Comparison of ENCODE assay signal across 16 cellular contexts in the genomic region with DNA sequence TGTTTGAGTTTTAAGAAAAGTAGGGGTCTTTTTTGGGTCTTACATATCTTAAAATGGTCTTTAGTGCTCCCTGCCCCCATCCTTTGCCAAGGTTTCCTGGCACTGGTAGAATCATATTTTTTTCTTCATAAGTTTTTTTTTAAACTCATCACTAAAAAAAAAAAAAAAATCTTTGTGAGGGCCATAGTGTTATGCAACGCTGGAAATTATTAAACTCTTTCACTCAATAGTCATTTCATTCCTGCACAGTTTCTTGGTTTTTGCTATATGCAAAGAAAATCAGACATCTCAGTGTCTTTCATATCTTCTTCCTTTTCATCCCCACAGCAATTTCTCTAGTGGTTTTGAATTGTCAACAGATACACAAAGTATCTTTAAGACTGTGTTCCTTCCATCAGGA.
DNase-seq lines count a peak whose midpoint lies in the region; ATAC-seq and TF ChIP-seq lines count a peak whose summit lies in the region.
"Had no signal": no experiment of that assay in that cellular context is flagged by ENCODE, and none has a peak within 500 bp of the region (broad histone marks: within the 10 kb centered on the region; RNA-seq: fewer than 3 reads in every experiment).

No MANE protein-coding gene starts in this region.

- H3K4me1 ChIP-seq in mammary epithelial cell (ENCODE audit: insufficient read depth, low read length) (no peaks in the 10 kb centered on the region), tibial nerve (peaks cover 0 to 5% (median 2%) of the 10 kb centered on the region in 4 donors)
- H3K4me1 ChIP-seq: Peyer's patch, suprapubic skin had no signal

- POLR2A ChIA-PET in activated B cell treated with CpG ODN at 0.5 μM for 24 hours (lab: Charles Lee), result interaction anchor here (0.8 to 15.8 kb wide), 9 partner anchors 13 to 96 kb away, joined by 4 to 203 read pairs (median 34); a partner anchor contains a TSS

- no peak for TF ChIP-seq POLR2A in tibial nerve (IDR thresholded peaks at IDR 0.05)

- peaks cover 82% of the 10 kb centered on the region for H3K4me1 Mint-ChIP-seq in activated B cell treated with CpG ODN at 0.5 μM for 24 hours
- H3K4me1 Mint-ChIP-seq: activated CD4-positive, alpha-beta T cell treated with anti-CD3 and anti-CD28 coated beads, Interleukin-2, amount 10 ng/mL, durations not matched to agents 24 days and 14 days had no signal

- no peak overlapping the region for H3K4me2 ChIP-seq in mammary epithelial cell (ENCODE audit: insufficient read depth, low read depth, low read length)

- H3K79me2 ChIP-seq in mammary epithelial cell (ENCODE audit: insufficient read depth, low read length), result no peaks in the 10 kb centered on the region

- H3K36me3 ChIP-seq in mammary epithelial cell (ENCODE audit: insufficient read depth, low read length), result no peaks in the 10 kb centered on the region
- H3K36me3 ChIP-seq in tibial nerve, result no peaks in the 10 kb centered on the region
- H3K36me3 ChIP-seq: neutrophil, Peyer's patch, suprapubic skin had no signal

- no peak overlapping the region for H2AFZ ChIP-seq in mammary epithelial cell (ENCODE audit: low read depth, low read length)

- in situ Hi-C loops in mammary epithelial cell (cut with MboI; ENCODE audit: low sequenced_read_pairs in 2 of 2), result no loop called here

- H3K27me3 ChIP-seq in mammary epithelial cell (ENCODE audit: insufficient read depth, low read length) (no peaks in the 10 kb centered on the region), tibial nerve (no peaks in the 10 kb centered on the region)
- H3K27me3 ChIP-seq: neutrophil, Peyer's patch, suprapubic skin had no signal

- DNase-seq in activated B cell treated with CpG ODN at 0.5 μM for 24 hours (no peak), NCI-H1436 (lab: John Stamatoyannopoulos, UW) (no peak), mammary epithelial cell (no peak), tibial nerve (ENCODE audit: low spot score in 2 of 2) (no peak)
- no peak for DNase-seq in stimulated activated naive CD4-positive, alpha-beta T cell (lab: John Stamatoyannopoulos, UW)
- DNase-seq: activated CD4-positive, alpha-beta T cell treated with anti-CD3 and anti-CD28 coated beads, Interleukin-2, amount 10 ng/mL, durations not matched to agents 24 days and 14 days; DMS79 treated with DMSO at 0.1 percent for 48 hours; NCI-H446 treated with DMSO at 0.1 percent for 48 hours; Peyer's patch; T-helper 17 cell had no signal

- 73% methylated on average over 1 of the region's 1 CpG for WGBS in mammary epithelial cell (ENCODE audit: low coverage, missing lambda C conversion rate)
- 40 to 46% methylated on average over 1 of the region's 1 CpG for WGBS in tibial nerve, 2 donors

- H3K27ac ChIP-seq in mammary epithelial cell (ENCODE audit: insufficient read depth, low read depth, low read length) (no peak overlapping the region), tibial nerve (no peak overlapping the region)
- H3K27ac ChIP-seq: neutrophil, suprapubic skin had no signal

- TF ChIP-seq CTCF in activated B cell treated with CpG ODN at 0.5 μM for 24 hours (IDR thresholded peaks at IDR 0.05) (no peak), mammary epithelial cell (conservative IDR thresholded peaks at IDR 0.05 in 1 of 2, IDR thresholded peaks at IDR 0.05 in 1 of 2; ENCODE audit: extremely low read depth in 1 of 2, insufficient read depth in 1 of 2, low read depth in 1 of 2, low read length in 2 of 2) (no peak), tibial nerve (IDR thresholded peaks at IDR 0.05) (no peak)

- no peaks in the 10 kb centered on the region for H3K9me3 ChIP-seq in mammary epithelial cell (replicated peaks; ENCODE audit: insufficient read depth, low read length)
- H3K9me3 ChIP-seq in tibial nerve, result no peaks in the 10 kb centered on the region
- H3K9me3 ChIP-seq: neutrophil, Peyer's patch, suprapubic skin had no signal

- H3K9ac ChIP-seq in mammary epithelial cell (ENCODE audit: insufficient read depth, low read length), result no peak overlapping the region

- CTCF ChIA-PET in activated B cell treated with CpG ODN at 0.5 μM for 24 hours (lab: Charles Lee) (interaction anchor here (1.2 to 8.0 kb wide), 6 partner anchors 13 to 92 kb away, joined by 3 to 71 read pairs (median 44); no protein-coding TSS in a partner anchor), mammary epithelial cell (lab: Charles Lee; ENCODE audit: low non-redundant PET) (no interaction called here)

- no peaks in the 10 kb centered on the region for H4K20me1 ChIP-seq in mammary epithelial cell (ENCODE audit: insufficient read depth, low read length)

- no peak for TF ChIP-seq EP300 in tibial nerve (IDR thresholded peaks at IDR 0.05)

- H3K36me3 Mint-ChIP-seq in activated B cell treated with CpG ODN at 0.5 μM for 24 hours (ENCODE audit: low read depth), result peaks cover 37% of the 10 kb centered on the region

- H3K9me3 Mint-ChIP-seq in activated B cell treated with CpG ODN at 0.5 μM for 24 hours, result peaks cover 3% of the 10 kb centered on the region
- H3K9me3 Mint-ChIP-seq: activated CD4-positive, alpha-beta T cell treated with anti-CD3 and anti-CD28 coated beads, Interleukin-2, amount 10 ng/mL, durations not matched to agents 24 days and 14 days; activated T-helper 1 cell treated with anti-CD3 and anti-CD28 coated beads, Interleukin-12 subunit alpha, Interleukin-12 subunit beta, Interleukin-2, Interleukin-4 antibody, amounts not matched to agents 30 ng/mL and 10 ng/mL and 1 ng/mL, durations not matched to agents 14 hours and 24 hours and 36 hours had no signal

- dilution Hi-C loops in mammary epithelial cell (cut with HindIII; ENCODE audit: low sequenced_read_pairs), result no loop called here

- H3K27ac Mint-ChIP-seq in activated B cell treated with CpG ODN at 0.5 μM for 24 hours, result peak overlapping the region; percentile 92
- H3K27ac Mint-ChIP-seq: activated CD4-positive, alpha-beta T cell treated with anti-CD3 and anti-CD28 coated beads, Interleukin-2, amount 10 ng/mL, durations not matched to agents 24 days and 14 days; activated T-helper 1 cell treated with anti-CD3 and anti-CD28 coated beads, Interleukin-12 subunit alpha, Interleukin-12 subunit beta, Interleukin-2, Interleukin-4 antibody, amounts not matched to agents 30 ng/mL and 10 ng/mL and 1 ng/mL, durations not matched to agents 14 hours and 24 hours and 36 hours; T-helper 17 cell had no signal

- ATAC-seq in GM18907 (IDR thresholded peaks at IDR 0.05; ENCODE audit: unreplicated experiment) (peak; percentile 53), GM21717 (IDR thresholded peaks at IDR 0.05; ENCODE audit: unreplicated experiment) (peak; percentile 35), HG03103 (IDR thresholded peaks at IDR 0.05; ENCODE audit: low read depth, unreplicated experiment) (peak; percentile 25), activated B cell treated with CpG ODN at 0.5 μM for 24 hours (ENCODE audit: low read depth) (peak; percentile 3)
- ATAC-seq: T-helper 17 cell had no signal

- BruUV-seq in mammary epithelial cell (replicated peaks; lab: Mats Ljungman, UMichigan), result no TSS peak

- H3K4me3 Mint-ChIP-seq in activated B cell treated with CpG ODN at 0.5 μM for 24 hours, result peak overlapping the region; percentile 61
- H3K4me3 Mint-ChIP-seq: activated CD4-positive, alpha-beta T cell treated with anti-CD3 and anti-CD28 coated beads, Interleukin-2, amount 10 ng/mL, durations not matched to agents 24 days and 14 days; activated T-helper 1 cell treated with anti-CD3 and anti-CD28 coated beads, Interleukin-12 subunit alpha, Interleukin-12 subunit beta, Interleukin-2, Interleukin-4 antibody, amounts not matched to agents 30 ng/mL and 10 ng/mL and 1 ng/mL, durations not matched to agents 14 hours and 24 hours and 36 hours; T-helper 17 cell had no signal

- no peaks in the 10 kb centered on the region for H3K27me3 Mint-ChIP-seq in activated B cell treated with CpG ODN at 0.5 μM for 24 hours
- H3K27me3 Mint-ChIP-seq: activated CD4-positive, alpha-beta T cell treated with anti-CD3 and anti-CD28 coated beads, Interleukin-2, amount 10 ng/mL, durations not matched to agents 24 days and 14 days had no signal

- H3K4me3 ChIP-seq in mammary epithelial cell (replicated peaks in 1 of 3; ENCODE audit: insufficient read depth in 1 of 3, low read depth in 2 of 3, low read length in 3 of 3) (no peak overlapping the region), tibial nerve (no peak overlapping the region)
- H3K4me3 ChIP-seq: Peyer's patch, suprapubic skin had no signal

- intact Hi-C loops in activated B cell treated with CpG ODN at 0.5 μM for 24 hours (cut with micrococcal nuclease) (loop anchor here (1.0 kb wide), 1 partner anchor 91 kb away; no protein-coding TSS in a partner anchor), mammary epithelial cell (cut with micrococcal nuclease) (no loop called here)

Comparison
In these comparisons a context has a peak if more than half of its experiments do, and no peak if none do; other contexts are left out.
1. ATAC-seq: peak in every context shown above with its lines; median percentile 53 in GM18907; 35 in GM21717; 25 in HG03103; 3 in activated B cell treated with CpG ODN at 0.5 μM for 24 hours.